32 cellular contexts compared by ENCODE assay signal in genomic region chr5:143771229-143772001, GRCh38. TPM values are rescaled to one million over a fixed set of nuclear protein-coding genes. Genes with fewer than 3 reads are reported as not detected.
A peak's percentile ranks its signal among the peaks of the same experiment; 100 is the strongest.
DNase-seq lines count a peak whose midpoint lies in the region; ATAC-seq, FAIRE-seq and TF ChIP-seq lines count a peak whose summit lies in the region.
"Had no signal": no experiment of that assay in that cellular context is flagged by ENCODE, and none has a peak within 500 bp of the region (broad histone marks: within the 10 kb centered on the region; RNA-seq: fewer than 3 reads in every experiment).

No MANE protein-coding gene starts in this region.

- intact Hi-C loops in left lung (cut with DNase I), result no loop called here

- no peaks in the 10 kb centered on the region for H3K23me2 ChIP-seq in H1 (ENCODE audit: low read depth, low read length)

- H3K9ac ChIP-seq in H1 (replicated peaks in 1 of 4; ENCODE audit: extremely low read depth in 1 of 4, low read depth in 3 of 4, low read length in 3 of 4), result no peak overlapping the region

- no peak overlapping the region for H4K5ac ChIP-seq in H1 (ENCODE audit: insufficient read length, low read depth, low read length)

- H2AK5ac ChIP-seq in H1 (ENCODE audit: low read depth, low read length), result no peak overlapping the region

- H4K8ac ChIP-seq in H1 (ENCODE audit: extremely low read depth, insufficient read depth, low read length), result no peak overlapping the region

- H3K9me3 ChIP-seq in H1 (ENCODE audit: insufficient read depth in 2 of 2, low read depth in 1 of 2, low read length in 1 of 2) (no peaks in the 10 kb centered on the region), left lung (no peaks in the 10 kb centered on the region)
- H3K9me3 ChIP-seq: adrenal gland, esophagus squamous epithelium, suprapubic skin had no signal

- TF ChIP-seq CTCF in H1 (IDR thresholded peaks at IDR 0.05; ENCODE audit: control extremely low read depth in 1 of 3, insufficient read depth in 1 of 3, low read depth in 1 of 3, low read length in 3 of 3) (no peak), left lung (IDR thresholded peaks at IDR 0.05) (no peak)

- CTCF ChIA-PET in H1 (lab: Charles Lee; ENCODE audit: partially characterized antibody), result interaction anchor here (0.9 to 1.9 kb wide), 3 partner anchors 9 to 53 kb away, joined by 3 to 5 read pairs (median 4); no protein-coding TSS in a partner anchor

- H3K4me3 ChIP-seq in H1 (ENCODE audit: extremely low read depth in 1 of 4, insufficient read depth in 2 of 4, low read depth in 3 of 4, low read length in 4 of 4) (no peak overlapping the region), left lung (no peak overlapping the region)
- H3K4me3 ChIP-seq: adrenal gland, esophagus squamous epithelium, K562, SK-N-MC, suprapubic skin had no signal

- H2AFZ ChIP-seq in H1 (ENCODE audit: low read length), result 0 out of 2 replicates have a peak overlapping the region, but pooled peaks have one; percentile 33

- H3K23ac ChIP-seq in H1 (ENCODE audit: insufficient read length), result no peak overlapping the region

- no peak overlapping the region for H3K18ac ChIP-seq in H1 (ENCODE audit: extremely low read depth, low read length)

- no peak overlapping the region for H3K56ac ChIP-seq in H1 (replicated peaks; ENCODE audit: insufficient read length, low read depth, low read length)

- H3K4me1 ChIP-seq in H1 (replicated peaks in 1 of 4; ENCODE audit: control insufficient read depth in 3 of 4, insufficient read depth in 4 of 4, low read length in 3 of 4) (no peaks in the 10 kb centered on the region), left lung (no peaks in the 10 kb centered on the region)
- H3K4me1 ChIP-seq: adrenal gland, suprapubic skin had no signal

- H3K36me3 ChIP-seq in H1 (ENCODE audit: control insufficient read depth in 2 of 4, insufficient read depth in 4 of 4, low read length in 3 of 4) (no peaks in the 10 kb centered on the region), left lung (no peaks in the 10 kb centered on the region)
- H3K36me3 ChIP-seq: adrenal gland, esophagus squamous epithelium, suprapubic skin had no signal

- H3K79me2 ChIP-seq in H1 (ENCODE audit: control insufficient read depth in 1 of 2, insufficient read depth in 2 of 2, low read length in 2 of 2), result no peaks in the 10 kb centered on the region

- H3K27ac ChIP-seq in H1 (ENCODE audit: low read depth, low read length) (no peak overlapping the region), left lung (no peak overlapping the region)
- H3K27ac ChIP-seq: adrenal gland, SK-N-MC, suprapubic skin had no signal

- TF ChIP-seq RAD21 in H1 (IDR thresholded peaks at IDR 0.05 in 1 of 2, conservative IDR thresholded peaks at IDR 0.05 in 1 of 2; ENCODE audit: low read depth in 2 of 2, low read length in 2 of 2), result no peak

- H2BK120ac ChIP-seq in H1 (replicated peaks; ENCODE audit: low read depth, low read length), result no peak overlapping the region

- POLR2A ChIA-PET in H1 (lab: Charles Lee; ENCODE audit: partially characterized antibody), result no interaction called here

- no peak for FAIRE-seq in H1 (lab: Jason Lieb, UNC)
- FAIRE-seq: K562, keratinocyte had no signal

- peak; percentile 80 for ATAC-seq in left lung
- ATAC-seq in HG02970 (IDR thresholded peaks at IDR 0.05; ENCODE audit: low FRiP score, unreplicated experiment), result no peak
- ATAC-seq: K562; naive thymus-derived CD4-positive, alpha-beta T cell; stimulated activated memory B cell treated with anti-CD40 and anti-IgM and Interleukin-4, amounts not matched to agents 10 μg/mL and 1 μg/mL and 100 μg/mL, for 72 hours had no signal

- H4K20me1 ChIP-seq in H1 (replicated peaks in 1 of 2; ENCODE audit: control insufficient read depth in 1 of 2, insufficient read depth in 2 of 2, low read length in 2 of 2), result no peaks in the 10 kb centered on the region

- H2BK5ac ChIP-seq in H1 (ENCODE audit: low read depth, low read length), result no peak overlapping the region

- H2BK12ac ChIP-seq in H1 (ENCODE audit: low read depth, low read length), result no peak overlapping the region

- no peak overlapping the region for H3K4me2 ChIP-seq in H1 (ENCODE audit: insufficient read depth in 1 of 2, low read depth in 2 of 2, low read length in 2 of 2)

- H3K79me1 ChIP-seq in H1 (ENCODE audit: low read depth, low read length), result no peaks in the 10 kb centered on the region

- TF ChIP-seq EP300 in H1 (IDR thresholded peaks at IDR 0.05; ENCODE audit: borderline replicate concordance in 1 of 2, low read depth in 2 of 2, low read length in 2 of 2), result no peak

- H3K14ac ChIP-seq in H1 (ENCODE audit: insufficient read length), result no peak overlapping the region

- no peak overlapping the region for H2BK20ac ChIP-seq in H1 (ENCODE audit: low read length)

- H4K91ac ChIP-seq in H1 (replicated peaks; ENCODE audit: insufficient read length, low read length), result no peak overlapping the region

- 92% methylated on average over 5 of the region's 5 CpGs; no CpG with 5 or more reads in 1 of the 2 experiments for WGBS in H1 (ENCODE audit: extremely low coverage in 1 of 2, insufficient coverage in 1 of 2, insufficient read length in 1 of 2, insufficient replicate concordance in 2 of 2, low coverage in 1 of 2, low lambda C conversion rate in 2 of 2, missing lambda C conversion rate in 1 of 2), 2 experiments

- no peaks in the 10 kb centered on the region for H3K27me3 ChIP-seq in H1 (replicated peaks in 1 of 4; ENCODE audit: control insufficient read depth in 3 of 4, extremely low read depth in 1 of 4, insufficient read depth in 3 of 4, low read length in 3 of 4)
- H3K27me3 ChIP-seq in left lung, result no peaks in the 10 kb centered on the region
- H3K27me3 ChIP-seq: adrenal gland, esophagus squamous epithelium, suprapubic skin had no signal

- H3K4ac ChIP-seq in H1 (replicated peaks; ENCODE audit: insufficient read length, low read depth, low read length), result no peak overlapping the region

- TF ChIP-seq POLR2A in H1 (IDR thresholded peaks at IDR 0.05; ENCODE audit: control extremely low read depth in 1 of 2, low read depth in 2 of 2, low read length in 2 of 2), result no peak

- H2BK15ac ChIP-seq in H1 (ENCODE audit: low read length), result no peak overlapping the region

- DNase-seq in H4 (ENCODE audit: low spot score) (peak; percentile 53), H1 (ENCODE audit: low read depth in 1 of 2, low spot score in 2 of 2) (no peak), left lung (no peak), smooth muscle cell of the brain vasculature (ENCODE audit: low read depth, low spot score) (peak; percentile 18), NCI-H345 treated with DMSO at 0.1 percent for 48 hours (lab: John Stamatoyannopoulos, UW; ENCODE audit: unreplicated experiment) (no peak), T1000 (lab: John Stamatoyannopoulos, UW) (no peak), UCSD-AML1 (lab: John Stamatoyannopoulos, UW; ENCODE audit: unreplicated experiment) (no peak)
- DNase-seq: activated CD4-positive, alpha-beta T cell treated with anti-CD3 and anti-CD28 coated beads, Interleukin-2, amount 50 U/mL, for 48 hours; activated naive CD4-positive, alpha-beta T cell treated with anti-CD3 and anti-CD28 coated beads for 36 hours; adrenal gland; Calu3; CD4-positive, CD25-positive, alpha-beta regulatory T cell; DMS79; esophagus squamous epithelium; GF-D8; midbrain; naive thymus-derived CD4-positive, alpha-beta T cell; NCI-H1092; NCI-H1694; NCI-H446; T-helper 1 cell had no signal

TF ChIP-seq in H1, 55 proteins besides CTCF, POLR2A, EP300 and RAD21 (continues in another document):
- TF ChIP-seq POU5F1 (IDR thresholded peaks at IDR 0.05; ENCODE audit: low read depth, low read length), result no peak
- TF ChIP-seq GABPA (IDR thresholded peaks at IDR 0.05; ENCODE audit: borderline replicate concordance, insufficient read depth, low read length), result no peak

RNA-seq across cellular contexts. Expression of gene HMHB1, which starts 40.5 kb away (rescaled TPM):
- not detected in 2 replicates for total RNA-seq in H4 (2014; rRNA removed; shearing (Covaris generic))
- not detected in 2 replicates for total RNA-seq in H1 (2021; fragmentation: NEBNext Ultra II Directional; extraction: Animal tissue kit (Norgen Biotek cat#: 25700))
- not detected in 2 replicates for polyA plus RNA-seq in H1 (2011; rRNA removed)
- not detected for polyA plus RNA-seq in H1 (2011; cell fraction: cytosol; rRNA removed)
- not detected for polyA plus RNA-seq in H1 (2011; cell fraction: nucleus; rRNA removed)
- polyA plus RNA-seq in H1 (2012, experiment 1 of 2), result not detected in 4 replicates
- not detected for polyA plus RNA-seq in H1 (2012, experiment 2 of 2)
- polyA plus RNA-seq in H1 (2013, experiment 1 of 2), result not detected
- polyA plus RNA-seq in H1 (2013, experiment 2 of 2), result not detected
- not detected in 2 replicates for polyA minus RNA-seq in H1 (2011; rRNA and poly(A)+ RNA removed)
- polyA minus RNA-seq in H1 (2011; cell fraction: cytosol; rRNA and poly(A)+ RNA removed), result not detected
- not detected for polyA minus RNA-seq in H1 (2011; cell fraction: nucleus; rRNA and poly(A)+ RNA removed)
- not detected for total RNA-seq in left lung
- total RNA-seq: activated naive CD4-positive, alpha-beta T cell treated with anti-CD3 and anti-CD28 coated beads for 36 hours; adrenal gland; Calu3; CD4-positive, CD25-positive, alpha-beta regulatory T cell; dermis microvascular lymphatic vessel endothelial cell; esophagus squamous epithelium; HT1080; K562; liver; naive thymus-derived CD4-positive, alpha-beta T cell; omental fat pad; suprapubic skin; ureter had no signal
- polyA plus RNA-seq: adrenal gland; K562; keratinocyte; liver; naive thymus-derived CD4-positive, alpha-beta T cell had no signal

Comparison
In these comparisons a context has a peak if more than half of its experiments do, and no peak if none do; other contexts are left out.
1. DNase-seq: peak in H4 (single experiment) and smooth muscle cell of the brain vasculature (single experiment); none in H1 (0 of 2), left lung (0 of 2), NCI-H345 treated with DMSO at 0.1 percent for 48 hours (single experiment), T1000 (single experiment) and UCSD-AML1 (single experiment).